Comparison of ENCODE assay signal across 17 cellular contexts in the genomic region with DNA sequence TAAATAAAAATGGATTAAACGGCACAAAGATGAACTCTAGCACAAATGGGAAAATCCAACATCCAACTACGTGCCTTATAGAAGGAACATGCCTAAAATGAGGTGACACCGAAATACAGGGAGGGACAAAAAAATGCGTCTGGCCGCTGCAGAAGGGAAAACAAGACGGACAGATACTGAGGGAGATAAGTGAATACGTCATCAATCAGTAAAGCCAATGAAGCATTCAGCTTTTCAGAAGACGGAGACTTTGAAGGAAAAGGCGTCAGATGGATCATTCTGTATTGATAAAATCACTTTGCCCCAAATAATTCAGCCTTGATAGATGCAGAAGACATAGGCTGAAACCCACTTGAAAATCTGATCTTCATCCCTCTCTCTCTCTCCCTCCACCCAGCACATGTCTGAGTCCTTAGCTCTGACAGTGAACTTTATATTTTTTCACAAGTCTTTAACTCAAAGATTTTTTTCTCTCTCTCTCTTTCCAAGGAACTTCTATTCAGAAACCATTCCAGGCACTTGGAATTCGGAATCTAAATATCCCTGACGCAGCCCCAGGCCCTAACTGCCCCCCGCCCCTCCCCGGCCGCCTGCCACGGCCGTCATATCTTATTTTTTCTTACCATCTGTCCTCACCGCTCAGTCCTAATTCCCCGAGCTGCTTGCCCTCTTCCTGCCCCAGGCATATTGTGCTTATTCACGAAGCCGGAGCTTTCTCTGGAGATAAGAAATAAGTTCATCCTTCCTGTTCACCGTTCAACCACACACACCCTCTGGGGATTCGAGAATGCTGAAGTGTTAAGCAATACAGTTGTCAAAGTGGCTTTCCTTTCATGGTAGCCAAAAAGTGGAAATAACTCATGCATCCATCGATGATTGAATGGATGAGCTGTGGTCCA. TPM values are rescaled to one million over a fixed set of nuclear protein-coding genes. Genes with fewer than 3 reads are reported as not detected.
DNase-seq lines count a peak whose midpoint lies in the region; ATAC-seq, FAIRE-seq and TF ChIP-seq lines count a peak whose summit lies in the region.
"Had no signal": no experiment of that assay in that cellular context is flagged by ENCODE, and none has a peak within 500 bp of the region (broad histone marks: within the 10 kb centered on the region; RNA-seq: fewer than 3 reads in every experiment).

No MANE protein-coding gene starts in this region.

- FAIRE-seq in small intestine (lab: Jason Lieb, UNC): no peak

- H3K4me1 ChIP-seq in small intestine (ENCODE audit: control insufficient read depth in 2 of 2, insufficient read depth in 1 of 2, low read depth in 1 of 2, low read length in 1 of 2): no peaks in the 10 kb centered on the region
- H3K4me1 ChIP-seq: colonic mucosa, SJSA1 had no signal

- no peaks in the 10 kb centered on the region for H3K36me3 ChIP-seq in brain microvascular endothelial cell (replicated peaks)
- no peaks in the 10 kb centered on the region for H3K36me3 ChIP-seq in small intestine (ENCODE audit: control insufficient read depth in 2 of 2, insufficient read depth in 2 of 2, low read length in 2 of 2)
- H3K36me3 ChIP-seq: colonic mucosa, SJSA1 had no signal

- peak; percentile 43 to 63 for DNase-seq in NCI-H524 (lab: John Stamatoyannopoulos, UW)
- no peak for DNase-seq in NCI-H524 treated with DMSO at 0.1 percent for 48 hours (lab: John Stamatoyannopoulos, UW)
- DNase-seq in NOMO-1 treated with dmso at 0.1 percent for 144 hours (lab: John Stamatoyannopoulos, UW; ENCODE audit: unreplicated experiment): peak; percentile 41
- DNase-seq in brain microvascular endothelial cell: peak; percentile 15
- peak; percentile 10 for DNase-seq in small intestine
- DNase-seq in T-helper 1 cell: no peak
- no peak for DNase-seq in naive thymus-derived CD8-positive, alpha-beta T cell
- DNase-seq in ACHN: no peak
- DNase-seq: activated CD4-positive, CD25-positive, alpha-beta regulatory T cell; activated T-cell treated with anti-CD3 and anti-CD28 coated beads for 4 hours; colonic mucosa; islet precursor cell; mucosa of descending colon; NCI-H1417 treated with DMSO at 0.1 percent for 48 hours; NCI-H526 had no signal

- WGBS in small intestine, 3 donors: 21 to 31% (median 28%) methylated on average over 23 of the region's 23 CpGs

- H3K27me3 Mint-ChIP-seq in naive thymus-derived CD8-positive, alpha-beta T cell: peaks cover 14 to 70% (median 35%) of the 10 kb centered on the region in 5 donors

- peak overlapping the region in 1 of 10 donors; percentile 5 for H3K4me3 Mint-ChIP-seq in naive thymus-derived CD8-positive, alpha-beta T cell

- H3K9me3 Mint-ChIP-seq in naive thymus-derived CD8-positive, alpha-beta T cell: peaks cover 0 to 4% (median 0%) of the 10 kb centered on the region in 9 donors

- no peaks in the 10 kb centered on the region for H3K36me3 Mint-ChIP-seq in naive thymus-derived CD8-positive, alpha-beta T cell

- H3K27me3 ChIP-seq in brain microvascular endothelial cell (replicated peaks) (peaks cover 21% of the 10 kb centered on the region), small intestine (ENCODE audit: control insufficient read depth in 2 of 2, insufficient read depth in 2 of 2, low read length in 2 of 2) (peaks cover 0 to 2% of the 10 kb centered on the region in 2 donors)
- H3K27me3 ChIP-seq: colonic mucosa had no signal

- no peak overlapping the region for H3K27ac Mint-ChIP-seq in naive thymus-derived CD8-positive, alpha-beta T cell

- no peaks in the 10 kb centered on the region for H3K9me3 ChIP-seq in small intestine (ENCODE audit: control insufficient read depth, low read depth)
- H3K9me3 ChIP-seq: colonic mucosa, mucosa of descending colon, SJSA1 had no signal

- peaks cover 0 to 6% (median 4%) of the 10 kb centered on the region in 4 donors for H3K4me1 Mint-ChIP-seq in naive thymus-derived CD8-positive, alpha-beta T cell

- no peak overlapping the region for H3K27ac ChIP-seq in brain microvascular endothelial cell
- no peak overlapping the region for H3K27ac ChIP-seq in small intestine (ENCODE audit: low read depth in 1 of 2, low read length in 1 of 2)
- H3K27ac ChIP-seq: colonic mucosa, SJSA1 had no signal

- POLR2A ChIA-PET in naive thymus-derived CD8-positive, alpha-beta T cell (lab: Charles Lee): no interaction called here

- no peak for ATAC-seq in naive thymus-derived CD8-positive, alpha-beta T cell
- ATAC-seq: mucosa of descending colon had no signal

- no peak for TF ChIP-seq CTCF in brain microvascular endothelial cell (IDR thresholded peaks at IDR 0.05; ENCODE audit: low read depth, low read length, missing control alignments)

- no peak overlapping the region for H3K4me3 ChIP-seq in brain microvascular endothelial cell (ENCODE audit: low read depth, low read length)
- no peak overlapping the region for H3K4me3 ChIP-seq in small intestine (ENCODE audit: low read depth in 1 of 2, low read length in 2 of 2)
- H3K4me3 ChIP-seq: colonic mucosa, mucosa of descending colon, SJSA1 had no signal

- in situ Hi-C loops in brain microvascular endothelial cell (cut with HindIII; ENCODE audit: low pct_ligation_motif_present, low sequenced_read_pairs): no loop called here
- in situ Hi-C loops in ACHN (cut with HindIII; ENCODE audit: low pct_ligation_motif_present, low pct_unique_long_range_greater_than_20kb, low sequenced_read_pairs): no loop called here

RNA-seq across cellular contexts. Expression of a gene that starts 35.5 kb away (rescaled TPM):
- polyA plus RNA-seq in small intestine: 10 to 100 TPM; 15.9 to 36.7 (median 19.9) TPM
- not detected for total RNA-seq in naive thymus-derived CD8-positive, alpha-beta T cell
- polyA plus RNA-seq in naive thymus-derived CD8-positive, alpha-beta T cell: not detected
- total RNA-seq: A172, SJSA1 had no signal

Comparison
In these comparisons a context has a peak if more than half of its experiments do, and no peak if none do; other contexts are left out.
1. DNase-seq: peak in NCI-H524 (2 of 2), NOMO-1 treated with dmso at 0.1 percent for 144 hours (single experiment), brain microvascular endothelial cell (single experiment) and small intestine (single experiment); none in NCI-H524 treated with DMSO at 0.1 percent for 48 hours (single experiment), T-helper 1 cell (0 of 5), naive thymus-derived CD8-positive, alpha-beta T cell (0 of 10) and ACHN (single experiment).
2. RNA of a gene that starts 35.5 kb away (polyA plus RNA-seq): 15.9 to 36.7 TPM in small intestine; not detected in naive thymus-derived CD8-positive, alpha-beta T cell; every median in the first group is over 10 times any median in the second.